16 cellular contexts compared by ENCODE assay signal in the genomic region with DNA sequence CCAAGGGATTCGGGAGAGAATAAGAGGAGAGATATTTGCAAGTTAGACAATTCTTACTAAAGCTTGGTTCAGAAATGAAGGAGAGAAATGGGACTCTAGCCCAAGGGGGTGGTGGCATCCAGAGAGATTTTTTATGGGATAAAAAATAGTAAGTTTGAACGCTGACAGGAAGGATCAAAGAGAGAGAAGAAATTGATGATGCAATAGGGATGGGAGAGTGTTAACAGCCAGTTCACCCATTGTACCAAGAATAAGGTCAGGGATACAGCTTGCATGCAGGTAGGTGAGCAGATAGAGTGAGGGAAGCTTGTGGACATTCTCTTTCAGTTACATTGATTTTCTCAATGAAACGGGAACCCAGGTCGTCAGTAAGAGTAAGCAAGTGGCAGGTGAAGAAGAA.
"Had no signal": no experiment of that assay in that cellular context is flagged by ENCODE, and none has a peak within 500 bp of the region (broad histone marks: within the 10 kb centered on the region; RNA-seq: fewer than 3 reads in every experiment).

No MANE protein-coding gene starts in this region.

- ATAC-seq: body of pancreas, left lung had no signal

- H3K27ac ChIP-seq: parathyroid adenoma had no signal

- FAIRE-seq: endothelial cell of umbilical vein, kidney had no signal

- DNase-seq: activated naive CD8-positive, alpha-beta T cell treated with anti-CD3 and anti-CD28 coated beads for 36 hours; amygdala; body of pancreas; central memory CD4-positive, alpha-beta T cell; colonic mucosa; effector CD4-positive, alpha-beta T cell; esophagus squamous epithelium; hippocampal formation; kidney; left lung; naive B cell; stimulated activated CD4-positive, alpha-beta T cell treated with anti-CD3 and anti-CD28 coated beads, Interleukin-4, amount 100 ng/mL, for 4 hours; stimulated activated CD8-positive, alpha-beta memory T cell treated with anti-CD3 and anti-CD28 coated beads, Interleukin-4, amount 100 ng/mL, for 48 hours; stimulated activated naive CD4-positive, alpha-beta T cell treated with Interleukin-2 at 50 U/mL for 16 hours had no signal

- H3K79me2 ChIP-seq: parathyroid adenoma had no signal

- H3K9ac ChIP-seq: parathyroid adenoma had no signal

- H3K4me1 ChIP-seq: body of pancreas, colonic mucosa, parathyroid adenoma had no signal

- H3K9me3 ChIP-seq: body of pancreas, colonic mucosa, esophagus squamous epithelium, left lung had no signal

- H3K36me3 ChIP-seq: colonic mucosa, esophagus squamous epithelium, left lung had no signal

- H2AFZ ChIP-seq: parathyroid adenoma had no signal

- H3K27me3 ChIP-seq: body of pancreas, colonic mucosa, esophagus squamous epithelium, left lung had no signal

- H3K4me3 ChIP-seq: body of pancreas, colonic mucosa, esophagus squamous epithelium, left lung had no signal
